1 cellular context compared by ENCODE assay signal in genomic region chr22:46116491-46116958, GRCh38.
TF ChIP-seq lines count a peak whose summit lies in the region.

No MANE protein-coding gene starts in this region.

TF ChIP-seq in HEK293, 187 proteins besides CTCF, POLR2A, EP300 and RAD21 (continued from another document and continues in another):
- TF ChIP-seq PRDM6 (tag by site-specific recombination; IDR thresholded peaks at IDR 0.05) (no peak), KLF10 (tag by site-specific recombination; IDR thresholded peaks at IDR 0.05) (no peak; the same call in 1 of the 2 replicates), AEBP2 (tag by site-specific recombination; IDR thresholded peaks at IDR 0.05; ENCODE audit: borderline replicate concordance) (no peak), ZBTB11 (tag by site-specific recombination; conservative IDR thresholded peaks at IDR 0.05; ENCODE audit: low read depth) (no peak), ZNF302 (tag by site-specific recombination; IDR thresholded peaks at IDR 0.05; ENCODE audit: low read depth) (no peak), ZNF639 (tag by site-specific recombination; IDR thresholded peaks at IDR 0.05) (peak; percentile 75), ZBTB44 (tag by site-specific recombination; IDR thresholded peaks at IDR 0.05) (no peak), ELK4 (IDR thresholded peaks at IDR 0.05; ENCODE audit: borderline replicate concordance, low read depth, low read length) (no peak), ZNF223 (tag by site-specific recombination; IDR thresholded peaks at IDR 0.05) (peak; percentile 54), KLF9 (tag by site-specific recombination; IDR thresholded peaks at IDR 0.05; ENCODE audit: low read depth) (0 out of 2 replicates have a peak, but pooled peaks have one; percentile 43), BCL11B (tag by site-specific recombination; IDR thresholded peaks at IDR 0.05; ENCODE audit: low read depth) (peak; percentile 77), ZNF530 (tag by site-specific recombination; IDR thresholded peaks at IDR 0.05; ENCODE audit: low read depth) (no peak), ZNF433 (tag by site-specific recombination; IDR thresholded peaks at IDR 0.05; ENCODE audit: low read depth) (no peak), ZNF426 (tag by site-specific recombination; IDR thresholded peaks at IDR 0.05) (no peak), ZNF362 (tag by site-specific recombination; IDR thresholded peaks at IDR 0.05) (no peak), ZBTB49 (tag by site-specific recombination; IDR thresholded peaks at IDR 0.05; ENCODE audit: low read depth) (no peak), ZNF692 (tag by site-specific recombination; IDR thresholded peaks at IDR 0.05) (peak; percentile 66), ZNF175 (tag by site-specific recombination; IDR thresholded peaks at IDR 0.05) (no peak), ZNF146 (tag by site-specific recombination; IDR thresholded peaks at IDR 0.05) (no peak), ZNF114 (tag by site-specific recombination; IDR thresholded peaks at IDR 0.05) (no peak), ZNF140 (tag by site-specific recombination; IDR thresholded peaks at IDR 0.05) (no peak), ZBTB48 (tag by site-specific recombination; IDR thresholded peaks at IDR 0.05) (peak; percentile 22; the same call in 1 of the 2 replicates), ZSCAN30 (tag by site-specific recombination; IDR thresholded peaks at IDR 0.05) (no peak), ZNF280D (tag by site-specific recombination; IDR thresholded peaks at IDR 0.05) (no peak), ZNF404 (tag by site-specific recombination; IDR thresholded peaks at IDR 0.05) (no peak), BCL11A (tag by site-specific recombination; IDR thresholded peaks at IDR 0.05; ENCODE audit: low read depth) (peak; percentile 84; the same call in 1 of the 2 replicates), SCRT2 (tag by site-specific recombination; IDR thresholded peaks at IDR 0.05) (no peak), ZNF561 (tag by site-specific recombination; IDR thresholded peaks at IDR 0.05; ENCODE audit: borderline replicate concordance) (no peak; the same call in 1 of the 2 replicates), SALL2 (tag by site-specific recombination; IDR thresholded peaks at IDR 0.05; ENCODE audit: borderline replicate concordance) (no peak), BCL6B (tag by site-specific recombination; IDR thresholded peaks at IDR 0.05) (no peak), HOXA7 (CRISPR knock-in tag; IDR thresholded peaks at IDR 0.05; ENCODE audit: borderline replicate concordance) (no peak), ZNF529 (tag by site-specific recombination; IDR thresholded peaks at IDR 0.05; ENCODE audit: insufficient replicate concordance) (no peak), ZNF624 (tag by site-specific recombination; IDR thresholded peaks at IDR 0.05) (no peak), ZFP69B (tag by site-specific recombination; IDR thresholded peaks at IDR 0.05) (peak; percentile 65), ZNF214 (tag by site-specific recombination; IDR thresholded peaks at IDR 0.05; ENCODE audit: borderline replicate concordance) (no peak), ZNF248 (tag by site-specific recombination; IDR thresholded peaks at IDR 0.05) (no peak), ZNF169 (tag by site-specific recombination; IDR thresholded peaks at IDR 0.05) (no peak), ZNF596 (tag by site-specific recombination; IDR thresholded peaks at IDR 0.05) (no peak), ZNF785 (tag by site-specific recombination; IDR thresholded peaks at IDR 0.05) (0 out of 2 replicates have a peak, but pooled peaks have one; percentile 22)
